17 cellular contexts compared by ENCODE assay signal in genomic region chr18:3799515-3799914, GRCh38.
A peak's percentile ranks its signal among the peaks of the same experiment; 100 is the strongest.
DNase-seq lines count a peak whose midpoint lies in the region; ATAC-seq and TF ChIP-seq lines count a peak whose summit lies in the region.
"Had no signal": no experiment of that assay in that cellular context is flagged by ENCODE, and none has a peak within 500 bp of the region (broad histone marks: within the 10 kb centered on the region; RNA-seq: fewer than 3 reads in every experiment).

No MANE protein-coding gene starts in this region.

- H3K27me3 ChIP-seq in tibial nerve = no peaks in the 10 kb centered on the region
- H3K27me3 ChIP-seq: esophagus squamous epithelium, heart right ventricle, ovary had no signal

- TF ChIP-seq CTCF in GM13976 (IDR thresholded peaks at IDR 0.05; ENCODE audit: borderline replicate concordance, control extremely low read depth, extremely low read depth, insufficient read depth, missing control alignments) (no peak), tibial nerve (IDR thresholded peaks at IDR 0.05) (no peak)

- H3K4me3 ChIP-seq in tibial nerve = no peak overlapping the region
- H3K4me3 ChIP-seq: esophagus squamous epithelium, heart right ventricle, ovary had no signal

- no peaks in the 10 kb centered on the region for H3K36me3 ChIP-seq in tibial nerve
- H3K36me3 ChIP-seq: esophagus squamous epithelium, heart right ventricle, ovary had no signal

- no peaks in the 10 kb centered on the region for H3K4me1 ChIP-seq in tibial nerve
- H3K4me1 ChIP-seq: esophagus squamous epithelium had no signal

- no peak for TF ChIP-seq EP300 in tibial nerve (IDR thresholded peaks at IDR 0.05)

- no peaks in the 10 kb centered on the region for H3K9me3 ChIP-seq in tibial nerve
- H3K9me3 ChIP-seq: esophagus squamous epithelium, heart right ventricle, ovary had no signal

- DNase-seq in DMS53 treated with DMSO at 0.1 percent for 48 hours (lab: John Stamatoyannopoulos, UW; ENCODE audit: unreplicated experiment) (peak; percentile 23), HT-29 (ENCODE audit: low spot score) (peak; percentile 61), NCI-H748 treated with DMSO at 0.1 percent for 48 hours (lab: John Stamatoyannopoulos, UW) (peak; percentile 2), left kidney (ENCODE audit: low read depth, low spot score) (peak; percentile 91), GM13976 (ENCODE audit: low spot score) (no peak), tibial nerve (ENCODE audit: low spot score in 2 of 2) (no peak)
- DNase-seq: activated CD4-positive, alpha-beta memory T cell treated with anti-CD3 and anti-CD28 coated beads for 36 hours; activated naive CD8-positive, alpha-beta T cell treated with anti-CD3 and anti-CD28 coated beads, Interleukin-2, amount 10 ng/mL, durations not matched to agents 7 days and 5 days; activated T-cell treated with anti-CD3 and anti-CD28 coated beads, Interleukin-2, amount 50 U/mL, for 72 hours; esophagus squamous epithelium; heart right ventricle; NCI-H446; ovary; stimulated activated CD4-positive, alpha-beta T cell treated with anti-CD3 and anti-CD28 coated beads, Interleukin-4, amount 100 ng/mL, for 1 hour had no signal

- WGBS in tibial nerve, 2 donors = 62 to 65% methylated on average over 4 of the region's 4 CpGs

- in situ Hi-C loops in GM13976 (cut with MboI; ENCODE audit: low sequenced_read_pairs, unreplicated experiment) = loop anchor here (25.0 kb wide), 1 partner anchor 188 kb away; no protein-coding TSS in a partner anchor

- no peak overlapping the region for H3K27ac ChIP-seq in tibial nerve
- H3K27ac ChIP-seq: esophagus squamous epithelium, heart right ventricle, ovary had no signal

- no peak for ATAC-seq in HG03108 (IDR thresholded peaks at IDR 0.05; ENCODE audit: unreplicated experiment)
- no peak for ATAC-seq in HG03135 (IDR thresholded peaks at IDR 0.05; ENCODE audit: unreplicated experiment)
- ATAC-seq: activated T-cell treated with anti-CD3 and anti-CD28 coated beads, Interleukin-2, amount 50 U/mL, for 72 hours; heart right ventricle; Panc1 had no signal

- TF ChIP-seq POLR2A in tibial nerve (IDR thresholded peaks at IDR 0.05) = no peak

Comparison
In these comparisons a context has a peak if more than half of its experiments do, and no peak if none do; other contexts are left out.
1. DNase-seq: peak in DMS53 treated with DMSO at 0.1 percent for 48 hours (single experiment), HT-29 (single experiment), NCI-H748 treated with DMSO at 0.1 percent for 48 hours (single experiment) and left kidney (single experiment); none in GM13976 (single experiment) and tibial nerve (0 of 2).